In the genomic region with DNA sequence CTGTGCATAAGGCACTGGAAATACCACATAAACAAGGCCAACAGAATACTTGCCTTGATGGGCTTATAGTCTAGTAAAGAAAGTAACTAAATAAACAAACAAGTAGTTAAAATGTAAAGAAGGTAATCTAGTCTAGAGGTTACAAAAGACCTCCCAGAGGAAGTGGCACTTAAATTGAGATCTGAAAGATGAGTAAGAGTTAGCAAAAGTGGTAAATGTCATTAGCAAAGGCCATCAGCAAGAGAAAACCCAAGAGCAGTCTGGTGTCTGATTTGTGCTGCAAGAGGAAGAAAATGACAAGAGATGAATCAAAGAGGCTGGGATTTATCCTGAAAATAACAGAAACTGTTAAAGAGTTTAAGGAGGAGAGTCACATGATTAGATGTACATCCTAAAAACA, we compare ENCODE assay signal across 1 cellular context.
TF ChIP-seq lines count a peak whose summit lies in the region.

No MANE protein-coding gene starts in this region.

TF ChIP-seq in GM12878, 131 proteins besides CTCF, POLR2A, EP300 and RAD21:
- TF ChIP-seq, protein P1, sequence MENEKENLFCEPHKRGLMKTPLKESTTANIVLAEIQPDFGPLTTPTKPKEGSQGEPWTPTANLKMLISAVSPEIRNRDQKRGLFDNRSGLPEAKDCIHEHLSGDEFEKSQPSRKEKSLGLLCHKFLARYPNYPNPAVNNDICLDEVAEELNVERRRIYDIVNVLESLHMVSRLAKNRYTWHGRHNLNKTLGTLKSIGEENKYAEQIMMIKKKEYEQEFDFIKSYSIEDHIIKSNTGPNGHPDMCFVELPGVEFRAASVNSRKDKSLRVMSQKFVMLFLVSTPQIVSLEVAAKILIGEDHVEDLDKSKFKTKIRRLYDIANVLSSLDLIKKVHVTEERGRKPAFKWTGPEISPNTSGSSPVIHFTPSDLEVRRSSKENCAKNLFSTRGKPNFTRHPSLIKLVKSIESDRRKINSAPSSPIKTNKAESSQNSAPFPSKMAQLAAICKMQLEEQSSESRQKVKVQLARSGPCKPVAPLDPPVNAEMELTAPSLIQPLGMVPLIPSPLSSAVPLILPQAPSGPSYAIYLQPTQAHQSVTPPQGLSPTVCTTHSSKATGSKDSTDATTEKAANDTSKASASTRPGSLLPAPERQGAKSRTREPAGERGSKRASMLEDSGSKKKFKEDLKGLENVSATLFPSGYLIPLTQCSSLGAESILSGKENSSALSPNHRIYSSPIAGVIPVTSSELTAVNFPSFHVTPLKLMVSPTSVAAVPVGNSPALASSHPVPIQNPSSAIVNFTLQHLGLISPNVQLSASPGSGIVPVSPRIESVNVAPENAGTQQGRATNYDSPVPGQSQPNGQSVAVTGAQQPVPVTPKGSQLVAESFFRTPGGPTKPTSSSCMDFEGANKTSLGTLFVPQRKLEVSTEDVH (IDR thresholded peaks at IDR 0.05; ENCODE audit: low read depth, partially characterized antibody): no peak
- TF ChIP-seq RUNX3 (IDR thresholded peaks at IDR 0.05; ENCODE audit: low read length) (no peak), IKZF1 (conservative IDR thresholded peaks at IDR 0.05) (no peak), PML (IDR thresholded peaks at IDR 0.05; ENCODE audit: low read length) (no peak), GABPA (IDR thresholded peaks at IDR 0.05; ENCODE audit: low read depth) (no peak)
